2 cellular contexts compared by ENCODE assay signal in the genomic region with DNA sequence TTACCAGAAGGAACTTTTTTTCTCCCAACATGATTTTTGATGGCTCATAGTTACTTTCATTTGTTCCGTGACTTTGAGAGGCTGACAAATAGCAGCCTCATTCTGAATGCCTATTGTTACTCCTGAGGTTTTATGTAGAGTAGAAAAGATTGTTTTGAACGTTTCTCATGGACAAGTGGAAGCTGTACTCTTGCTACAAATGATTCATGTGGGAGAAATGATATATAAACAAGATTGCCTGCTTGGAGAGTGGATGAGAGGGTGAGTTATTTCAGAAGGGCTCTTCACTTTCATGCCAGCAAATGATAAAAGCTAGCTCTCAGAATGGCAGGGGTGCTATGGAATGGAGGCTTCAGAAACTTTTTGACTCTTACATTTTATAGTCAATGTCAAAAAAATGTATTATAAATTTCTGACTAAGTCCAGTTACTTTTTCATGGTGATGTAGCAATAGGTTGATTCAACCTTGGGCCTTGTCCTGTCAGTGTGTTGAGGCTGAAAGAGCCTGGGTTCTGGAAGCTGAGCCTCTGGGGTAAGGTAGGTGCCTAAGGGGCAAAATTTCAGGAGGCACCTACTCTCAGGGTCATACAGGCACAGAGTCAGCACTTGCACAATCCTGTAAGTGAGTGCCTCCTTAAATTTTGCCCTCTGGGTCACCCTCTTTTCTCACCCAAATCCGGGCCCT.
TF ChIP-seq lines count a peak whose summit lies in the region.

No MANE protein-coding gene starts in this region.

TF ChIP-seq in IMR-90, 13 proteins besides CTCF, POLR2A, EP300 and RAD21:
- no peak for TF ChIP-seq MXI1 (IDR thresholded peaks at IDR 0.05; ENCODE audit: borderline replicate concordance, low read depth, low read length)
- TF ChIP-seq RFX5 (IDR thresholded peaks at IDR 0.05; ENCODE audit: low read depth, low read length) = no peak
- no peak for TF ChIP-seq SMC3 (IDR thresholded peaks at IDR 0.05; ENCODE audit: low read depth, low read length)
- TF ChIP-seq, protein P1, sequence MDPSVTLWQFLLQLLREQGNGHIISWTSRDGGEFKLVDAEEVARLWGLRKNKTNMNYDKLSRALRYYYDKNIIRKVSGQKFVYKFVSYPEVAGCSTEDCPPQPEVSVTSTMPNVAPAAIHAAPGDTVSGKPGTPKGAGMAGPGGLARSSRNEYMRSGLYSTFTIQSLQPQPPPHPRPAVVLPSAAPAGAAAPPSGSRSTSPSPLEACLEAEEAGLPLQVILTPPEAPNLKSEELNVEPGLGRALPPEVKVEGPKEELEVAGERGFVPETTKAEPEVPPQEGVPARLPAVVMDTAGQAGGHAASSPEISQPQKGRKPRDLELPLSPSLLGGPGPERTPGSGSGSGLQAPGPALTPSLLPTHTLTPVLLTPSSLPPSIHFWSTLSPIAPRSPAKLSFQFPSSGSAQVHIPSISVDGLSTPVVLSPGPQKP (IDR thresholded peaks at IDR 0.05; ENCODE audit: borderline replicate concordance, low read depth, low read length) = no peak
- TF ChIP-seq MAFK (IDR thresholded peaks at IDR 0.05; ENCODE audit: low read depth, low read length) = no peak; the same call in 1 of the 2 replicates
- TF ChIP-seq FOS (IDR thresholded peaks at IDR 0.05; ENCODE audit: low read depth, low read length) = peak; percentile 73
- TF ChIP-seq CEBPB (IDR thresholded peaks at IDR 0.05; ENCODE audit: low read depth, low read length) = peak; percentile 73
- TF ChIP-seq MAZ (IDR thresholded peaks at IDR 0.05; ENCODE audit: borderline replicate concordance, low read depth, low read length) = 0 out of 2 replicates have a peak, but pooled peaks have one; percentile 35
- TF ChIP-seq BHLHE40 (IDR thresholded peaks at IDR 0.05; ENCODE audit: low read depth, low read length) = 0 out of 2 replicates have a peak, but pooled peaks have one; percentile 13
- TF ChIP-seq NFE2L2 (IDR thresholded peaks at IDR 0.05; ENCODE audit: low read depth, low read length) = peak; percentile 48; the same call in 1 of the 2 replicates
- TF ChIP-seq RCOR1 (IDR thresholded peaks at IDR 0.05; ENCODE audit: insufficient replicate concordance, low read length) = peak; percentile 54
TF ChIP-seq in IMR-90: peak in this region for 6.

TF ChIP-seq in WTC11, 78 proteins besides CTCF, POLR2A, EP300 and RAD21:
- TF ChIP-seq ZNF423 (CRISPR knock-in tag; IDR thresholded peaks at IDR 0.05) (no peak), FOXP1 (CRISPR knock-in tag; IDR thresholded peaks at IDR 0.05; ENCODE audit: borderline replicate concordance) (no peak), ZNF671 (CRISPR knock-in tag; IDR thresholded peaks at IDR 0.05) (no peak), CREM (CRISPR knock-in tag; IDR thresholded peaks at IDR 0.05) (no peak), ZNF232 (CRISPR knock-in tag; IDR thresholded peaks at IDR 0.05) (no peak)
- TF ChIP-seq, protein P2, sequence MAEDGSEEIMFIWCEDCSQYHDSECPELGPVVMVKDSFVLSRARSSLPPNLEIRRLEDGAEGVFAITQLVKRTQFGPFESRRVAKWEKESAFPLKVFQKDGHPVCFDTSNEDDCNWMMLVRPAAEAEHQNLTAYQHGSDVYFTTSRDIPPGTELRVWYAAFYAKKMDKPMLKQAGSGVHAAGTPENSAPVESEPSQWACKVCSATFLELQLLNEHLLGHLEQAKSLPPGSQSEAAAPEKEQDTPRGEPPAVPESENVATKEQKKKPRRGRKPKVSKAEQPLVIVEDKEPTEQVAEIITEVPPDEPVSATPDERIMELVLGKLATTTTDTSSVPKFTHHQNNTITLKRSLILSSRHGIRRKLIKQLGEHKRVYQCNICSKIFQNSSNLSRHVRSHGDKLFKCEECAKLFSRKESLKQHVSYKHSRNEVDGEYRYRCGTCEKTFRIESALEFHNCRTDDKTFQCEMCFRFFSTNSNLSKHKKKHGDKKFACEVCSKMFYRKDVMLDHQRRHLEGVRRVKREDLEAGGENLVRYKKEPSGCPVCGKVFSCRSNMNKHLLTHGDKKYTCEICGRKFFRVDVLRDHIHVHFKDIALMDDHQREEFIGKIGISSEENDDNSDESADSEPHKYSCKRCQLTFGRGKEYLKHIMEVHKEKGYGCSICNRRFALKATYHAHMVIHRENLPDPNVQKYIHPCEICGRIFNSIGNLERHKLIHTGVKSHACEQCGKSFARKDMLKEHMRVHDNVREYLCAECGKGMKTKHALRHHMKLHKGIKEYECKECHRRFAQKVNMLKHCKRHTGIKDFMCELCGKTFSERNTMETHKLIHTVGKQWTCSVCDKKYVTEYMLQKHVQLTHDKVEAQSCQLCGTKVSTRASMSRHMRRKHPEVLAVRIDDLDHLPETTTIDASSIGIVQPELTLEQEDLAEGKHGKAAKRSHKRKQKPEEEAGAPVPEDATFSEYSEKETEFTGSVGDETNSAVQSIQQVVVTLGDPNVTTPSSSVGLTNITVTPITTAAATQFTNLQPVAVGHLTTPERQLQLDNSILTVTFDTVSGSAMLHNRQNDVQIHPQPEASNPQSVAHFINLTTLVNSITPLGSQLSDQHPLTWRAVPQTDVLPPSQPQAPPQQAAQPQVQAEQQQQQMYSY (CRISPR knock-in tag; IDR thresholded peaks at IDR 0.05) = no peak
- TF ChIP-seq, protein P3, sequence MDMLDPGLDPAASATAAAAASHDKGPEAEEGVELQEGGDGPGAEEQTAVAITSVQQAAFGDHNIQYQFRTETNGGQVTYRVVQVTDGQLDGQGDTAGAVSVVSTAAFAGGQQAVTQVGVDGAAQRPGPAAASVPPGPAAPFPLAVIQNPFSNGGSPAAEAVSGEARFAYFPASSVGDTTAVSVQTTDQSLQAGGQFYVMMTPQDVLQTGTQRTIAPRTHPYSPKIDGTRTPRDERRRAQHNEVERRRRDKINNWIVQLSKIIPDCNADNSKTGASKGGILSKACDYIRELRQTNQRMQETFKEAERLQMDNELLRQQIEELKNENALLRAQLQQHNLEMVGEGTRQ (CRISPR knock-in tag; IDR thresholded peaks at IDR 0.05) = no peak
- TF ChIP-seq, protein P4, sequence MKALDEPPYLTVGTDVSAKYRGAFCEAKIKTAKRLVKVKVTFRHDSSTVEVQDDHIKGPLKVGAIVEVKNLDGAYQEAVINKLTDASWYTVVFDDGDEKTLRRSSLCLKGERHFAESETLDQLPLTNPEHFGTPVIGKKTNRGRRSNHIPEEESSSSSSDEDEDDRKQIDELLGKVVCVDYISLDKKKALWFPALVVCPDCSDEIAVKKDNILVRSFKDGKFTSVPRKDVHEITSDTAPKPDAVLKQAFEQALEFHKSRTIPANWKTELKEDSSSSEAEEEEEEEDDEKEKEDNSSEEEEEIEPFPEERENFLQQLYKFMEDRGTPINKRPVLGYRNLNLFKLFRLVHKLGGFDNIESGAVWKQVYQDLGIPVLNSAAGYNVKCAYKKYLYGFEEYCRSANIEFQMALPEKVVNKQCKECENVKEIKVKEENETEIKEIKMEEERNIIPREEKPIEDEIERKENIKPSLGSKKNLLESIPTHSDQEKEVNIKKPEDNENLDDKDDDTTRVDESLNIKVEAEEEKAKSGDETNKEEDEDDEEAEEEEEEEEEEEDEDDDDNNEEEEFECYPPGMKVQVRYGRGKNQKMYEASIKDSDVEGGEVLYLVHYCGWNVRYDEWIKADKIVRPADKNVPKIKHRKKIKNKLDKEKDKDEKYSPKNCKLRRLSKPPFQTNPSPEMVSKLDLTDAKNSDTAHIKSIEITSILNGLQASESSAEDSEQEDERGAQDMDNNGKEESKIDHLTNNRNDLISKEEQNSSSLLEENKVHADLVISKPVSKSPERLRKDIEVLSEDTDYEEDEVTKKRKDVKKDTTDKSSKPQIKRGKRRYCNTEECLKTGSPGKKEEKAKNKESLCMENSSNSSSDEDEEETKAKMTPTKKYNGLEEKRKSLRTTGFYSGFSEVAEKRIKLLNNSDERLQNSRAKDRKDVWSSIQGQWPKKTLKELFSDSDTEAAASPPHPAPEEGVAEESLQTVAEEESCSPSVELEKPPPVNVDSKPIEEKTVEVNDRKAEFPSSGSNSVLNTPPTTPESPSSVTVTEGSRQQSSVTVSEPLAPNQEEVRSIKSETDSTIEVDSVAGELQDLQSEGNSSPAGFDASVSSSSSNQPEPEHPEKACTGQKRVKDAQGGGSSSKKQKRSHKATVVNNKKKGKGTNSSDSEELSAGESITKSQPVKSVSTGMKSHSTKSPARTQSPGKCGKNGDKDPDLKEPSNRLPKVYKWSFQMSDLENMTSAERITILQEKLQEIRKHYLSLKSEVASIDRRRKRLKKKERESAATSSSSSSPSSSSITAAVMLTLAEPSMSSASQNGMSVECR (CRISPR knock-in tag; IDR thresholded peaks at IDR 0.05; ENCODE audit: borderline replicate concordance) = no peak
- TF ChIP-seq, protein P5, sequence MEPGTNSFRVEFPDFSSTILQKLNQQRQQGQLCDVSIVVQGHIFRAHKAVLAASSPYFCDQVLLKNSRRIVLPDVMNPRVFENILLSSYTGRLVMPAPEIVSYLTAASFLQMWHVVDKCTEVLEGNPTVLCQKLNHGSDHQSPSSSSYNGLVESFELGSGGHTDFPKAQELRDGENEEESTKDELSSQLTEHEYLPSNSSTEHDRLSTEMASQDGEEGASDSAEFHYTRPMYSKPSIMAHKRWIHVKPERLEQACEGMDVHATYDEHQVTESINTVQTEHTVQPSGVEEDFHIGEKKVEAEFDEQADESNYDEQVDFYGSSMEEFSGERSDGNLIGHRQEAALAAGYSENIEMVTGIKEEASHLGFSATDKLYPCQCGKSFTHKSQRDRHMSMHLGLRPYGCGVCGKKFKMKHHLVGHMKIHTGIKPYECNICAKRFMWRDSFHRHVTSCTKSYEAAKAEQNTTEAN (CRISPR knock-in tag; IDR thresholded peaks at IDR 0.05) = no peak
TF ChIP-seq in WTC11: peak in this region for 0.
